In the genomic region with DNA sequence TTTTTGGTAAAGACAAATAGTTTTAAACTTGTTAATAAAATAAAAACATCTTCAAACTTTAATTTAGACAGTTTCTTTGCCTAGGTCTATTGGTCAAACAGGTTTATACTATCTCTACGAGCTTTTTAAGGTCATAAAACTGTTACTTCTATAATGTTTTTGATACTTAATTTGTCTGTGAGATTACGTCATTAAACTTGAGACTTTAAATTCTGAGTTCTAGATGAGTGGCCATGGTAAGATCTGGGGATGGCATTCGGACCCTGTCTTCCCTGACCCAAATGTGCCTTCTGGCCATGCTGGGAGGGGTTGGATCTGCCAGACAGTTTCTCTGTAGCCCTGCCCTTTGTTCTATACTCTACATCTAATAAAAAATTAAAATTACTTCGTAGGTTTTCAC, we compare ENCODE assay signal across 8 cellular contexts.
"Had no signal": no experiment of that assay in that cellular context is flagged by ENCODE, and none has a peak within 500 bp of the region (broad histone marks: within the 10 kb centered on the region; RNA-seq: fewer than 3 reads in every experiment).

No MANE protein-coding gene starts in this region.

- FAIRE-seq: HTR-8/SVneo, K562 had no signal

- H3K4me3 Mint-ChIP-seq: IgD-negative memory B cell had no signal

- H3K27ac ChIP-seq: HL-60, KMS-11 had no signal

- H3K4me2 ChIP-seq: KMS-11 had no signal

- H3K27me3 Mint-ChIP-seq: IgD-negative memory B cell had no signal

- ATAC-seq: K562 had no signal

- H3K4me3 ChIP-seq: K562 had no signal

- H3K27ac Mint-ChIP-seq: IgD-negative memory B cell had no signal

- DNase-seq: IMR-90, KBM-7, KG1 had no signal

- H3K9ac ChIP-seq: KMS-11 had no signal

- H3K4me1 Mint-ChIP-seq: IgD-negative memory B cell had no signal
